Comparison of ENCODE assay signal across 8 cellular contexts in genomic region chr20:50541606-50542041, GRCh38. TPM values are rescaled to one million over a fixed set of nuclear protein-coding genes. Genes with fewer than 3 reads are reported as not detected.
DNase-seq lines count a peak whose midpoint lies in the region; ATAC-seq, FAIRE-seq and TF ChIP-seq lines count a peak whose summit lies in the region.

No MANE protein-coding gene starts in this region.

- no peak overlapping the region for H3K4me3 ChIP-seq in smooth muscle cell

- no peak for DNase-seq in chondrocyte (ENCODE audit: low spot score)
- no peak for DNase-seq in smooth muscle cell (lab: John Stamatoyannopoulos, UW; ENCODE audit: unreplicated experiment)
- no peak for DNase-seq in stimulated activated naive CD4-positive, alpha-beta T cell treated with Interleukin-2 at 50 U/mL for 16 hours (lab: John Stamatoyannopoulos, UW)
- no peak for DNase-seq in 8988T
- no peak for DNase-seq in foreskin melanocyte
- DNase-seq in RCC 7860 (ENCODE audit: low spot score) = no peak

- FAIRE-seq in RCC 7860 (lab: Jason Lieb, UNC) = no peak

- H4K20me1 ChIP-seq in smooth muscle cell (ENCODE audit: low read depth) = peaks cover 100% of the 10 kb centered on the region

- H3K27me3 Mint-ChIP-seq in chondrocyte (ENCODE audit: low read depth) = no peaks in the 10 kb centered on the region

- H3K9me3 ChIP-seq in smooth muscle cell (replicated peaks; ENCODE audit: low read depth) = no peaks in the 10 kb centered on the region

- H3K9ac ChIP-seq in smooth muscle cell (ENCODE audit: low read depth) = no peak overlapping the region

- peaks cover 94% of the 10 kb centered on the region for H3K79me2 ChIP-seq in smooth muscle cell (ENCODE audit: low read depth)

- H3F3A ChIP-seq in smooth muscle cell (ENCODE audit: low read depth) = peaks cover 11% of the 10 kb centered on the region

- no peaks in the 10 kb centered on the region for H3K36me3 ChIP-seq in smooth muscle cell (ENCODE audit: low read depth)

- ATAC-seq in GM19395 (IDR thresholded peaks at IDR 0.05; ENCODE audit: unreplicated experiment) (peak; percentile 56), HG03469 (IDR thresholded peaks at IDR 0.05; ENCODE audit: unreplicated experiment) (peak; percentile 41)

- peak overlapping the region; percentile 89 for H3K27ac Mint-ChIP-seq in chondrocyte (ENCODE audit: unreplicated experiment)

- H2AFZ ChIP-seq in smooth muscle cell (ENCODE audit: low read depth) = no peak overlapping the region

- H3K4me3 Mint-ChIP-seq in chondrocyte (ENCODE audit: unreplicated experiment) = no peak overlapping the region

- no peak for TF ChIP-seq CTCF in chondrocyte (IDR thresholded peaks at IDR 0.05)
- TF ChIP-seq CTCF in smooth muscle cell (IDR thresholded peaks at IDR 0.05; ENCODE audit: borderline replicate concordance, insufficient read depth, poor library complexity, severe bottlenecking) = no peak

- H3K27ac ChIP-seq in smooth muscle cell (ENCODE audit: low read depth) = peak overlapping the region; percentile 58

- H3K36me3 Mint-ChIP-seq in chondrocyte (ENCODE audit: low read depth) = no peaks in the 10 kb centered on the region

- H3K4me2 ChIP-seq in smooth muscle cell = peak overlapping the region; percentile 19

- H3K4me1 ChIP-seq in smooth muscle cell (ENCODE audit: low read depth) = peaks cover 2% of the 10 kb centered on the region

- H3K27me3 ChIP-seq in smooth muscle cell (ENCODE audit: low read depth) = no peaks in the 10 kb centered on the region

- WGBS in smooth muscle cell (ENCODE audit: low lambda C conversion rate) = 89% methylated on average over 5 of the region's 5 CpGs

- H3K4me1 Mint-ChIP-seq in chondrocyte (ENCODE audit: low read depth) = peaks cover 54% of the 10 kb centered on the region

- H3K9me3 Mint-ChIP-seq in chondrocyte (ENCODE audit: low read depth) = no peaks in the 10 kb centered on the region

RNA-seq across cellular contexts. Expression of gene PTPN1, which starts 31.4 kb away (rescaled TPM):
- total RNA-seq in chondrocyte = 30.3 to 32.4 TPM (median 30.8 TPM) in 3 replicates
- 28.9 and 35.6 TPM in 2 replicates for total RNA-seq in smooth muscle cell
- 16.1 and 19.4 TPM in 2 replicates for polyA plus RNA-seq in smooth muscle cell
